Comparison of ENCODE assay signal across 22 cellular contexts in genomic region chr14:93067088-93067487, GRCh38. TPM values are rescaled to one million over a fixed set of nuclear protein-coding genes. Genes with fewer than 3 reads are reported as not detected.
A peak's percentile ranks its signal among the peaks of the same experiment; 100 is the strongest.
DNase-seq lines count a peak whose midpoint lies in the region; ATAC-seq, FAIRE-seq and TF ChIP-seq lines count a peak whose summit lies in the region.
"Had no signal": no experiment of that assay in that cellular context is flagged by ENCODE, and none has a peak within 500 bp of the region (broad histone marks: within the 10 kb centered on the region; RNA-seq: fewer than 3 reads in every experiment).

No MANE protein-coding gene starts in this region.

- H3K27me3 ChIP-seq in spleen (replicated peaks in 1 of 7) (no peaks in the 10 kb centered on the region), pancreas (no peaks in the 10 kb centered on the region)
- H3K27me3 ChIP-seq: MG63, right lobe of liver, tibial nerve had no signal

- H3K27ac ChIP-seq in coronary artery (peak overlapping the region; percentile 75 to 84), spleen (peak overlapping the region in 6 of 8 donors; percentile 2 to 74 (median 60)), pancreas (no peak overlapping the region)
- H3K27ac ChIP-seq: right lobe of liver had no signal

- peak; percentile 27 for FAIRE-seq in GM12892 (lab: Jason Lieb, UNC)
- FAIRE-seq in pancreas (lab: Jason Lieb, UNC), result no peak
- FAIRE-seq: GM18507 had no signal

- TF ChIP-seq CTCF in coronary artery (IDR thresholded peaks at IDR 0.05), result no peak
- no peak for TF ChIP-seq CTCF in spleen (IDR thresholded peaks at IDR 0.05 in 8 of 11, conservative IDR thresholded peaks at IDR 0.05 in 3 of 11)
- TF ChIP-seq CTCF in pancreas (IDR thresholded peaks at IDR 0.05), result no peak

- peaks cover 22% of the 10 kb centered on the region for H3K4me1 Mint-ChIP-seq in T-helper 17 cell

- no peaks in the 10 kb centered on the region for H3K27me3 Mint-ChIP-seq in T-helper 17 cell

- H3K36me3 ChIP-seq in spleen (peaks cover 0 to 21% (median 0%) of the 10 kb centered on the region in 6 donors), pancreas (no peaks in the 10 kb centered on the region)
- H3K36me3 ChIP-seq: HAP-1, MG63, right lobe of liver, tibial nerve had no signal

- H3K36me3 Mint-ChIP-seq in T-helper 17 cell (ENCODE audit: low read depth), result no peaks in the 10 kb centered on the region

- intact Hi-C loops in spleen (cut with DNase I; ENCODE audit: low total_unique reads), result no loop called here
- intact Hi-C loops in pancreas (cut with DNase I), result no loop called here

- DNase-seq in GM12892 (ENCODE audit: insufficient read length) (no peak), T-helper 17 cell (no peak), coronary artery (ENCODE audit: low spot score) (no peak), spleen (no peak), ecto neural progenitor cell (ENCODE audit: low spot score) (no peak), pancreas (no peak)
- DNase-seq: activated T-cell treated with anti-CD3 and anti-CD28 coated beads, Interleukin-2, amount 50 U/mL, for 1 hour; dermis blood vessel endothelial cell; head of caudate nucleus; islet precursor cell; MG63; midbrain; NCI-H187; NCI-H446 treated with DMSO at 0.1 percent for 48 hours; right lobe of liver; stimulated activated CD4-positive, alpha-beta T cell treated with anti-CD3 and anti-CD28 coated beads, Interleukin-2, amount 100 ng/mL, for 24 hours had no signal

- no peaks in the 10 kb centered on the region for H3K9me3 ChIP-seq in T-helper 17 cell (ENCODE audit: control insufficient read depth, low read length, poor library complexity, severe bottlenecking)
- no peaks in the 10 kb centered on the region for H3K9me3 ChIP-seq in spleen
- no peaks in the 10 kb centered on the region for H3K9me3 ChIP-seq in pancreas
- H3K9me3 ChIP-seq: HAP-1, MG63, right lobe of liver, tibial nerve had no signal

- TF ChIP-seq POLR2A in GM12892 (IDR thresholded peaks at IDR 0.05; ENCODE audit: low read depth, low read length) (no peak), spleen (IDR thresholded peaks at IDR 0.05) (no peak)

- ATAC-seq in T-helper 17 cell, result no peak
- no peak for ATAC-seq in pancreas
- no peak for ATAC-seq in HG03159 (IDR thresholded peaks at IDR 0.05; ENCODE audit: unreplicated experiment)
- ATAC-seq: right lobe of liver, Right ventricle myocardium inferior had no signal

- WGBS in spleen, 5 donors, result 93 to 97% (median 95%) methylated on average over 5 of the region's 5 CpGs
- WGBS in pancreas, 2 donors, result 92 to 95% methylated on average over 5 of the region's 5 CpGs

- H3K4me3 ChIP-seq in coronary artery, result no peak overlapping the region
- no peak overlapping the region for H3K4me3 ChIP-seq in spleen
- H3K4me3 ChIP-seq in pancreas, result no peak overlapping the region
- H3K4me3 ChIP-seq: HAP-1, MG63, right lobe of liver, tibial nerve had no signal

- no peak overlapping the region for H3K4me3 Mint-ChIP-seq in T-helper 17 cell
- H3K4me3 Mint-ChIP-seq: T-helper 1 cell treated with Interleukin-12 subunit alpha and Interleukin-12 subunit beta and Interleukin-4 antibody, amounts not matched to agents 30 μg/mL and 1 μg/mL, for 36 hours had no signal

- H3K4me1 ChIP-seq in spleen (peaks cover 17 to 77% (median 48%) of the 10 kb centered on the region in 6 donors), pancreas (no peaks in the 10 kb centered on the region)
- H3K4me1 ChIP-seq: HAP-1, right lobe of liver had no signal

- H3K27ac Mint-ChIP-seq in T-helper 17 cell, result peak overlapping the region; percentile 80

RNA-seq across cellular contexts. Expression of gene ITPK1, which starts 48.6 kb away (rescaled TPM):
- polyA plus RNA-seq in GM12892 (2012; ENCODE audit: missing spikeins), result 22.0 TPM
- total RNA-seq in T-helper 17 cell, result 10 to 100 TPM; 29.4 to 36.1 TPM
- total RNA-seq in spleen, result 100 to 1,000 TPM in 1 of 7 donors, 10 to 100 TPM in 6; 63.8 to 123 (median 75.6) TPM
- 10 to 100 TPM; 22.9 to 46.0 (median 23.9) TPM for polyA plus RNA-seq in spleen
- 10 to 100 TPM; 31.0 to 38.3 (median 34.5) TPM for total RNA-seq in pancreas
- 10 to 100 TPM; 23.2 to 30.4 TPM for polyA plus RNA-seq in pancreas

Comparison
In these comparisons a context has a peak if more than half of its experiments do, and no peak if none do; other contexts are left out.
1. H3K27ac ChIP-seq: peak in coronary artery (2 of 2) and spleen (6 of 8); none in pancreas (0 of 4).